ENCODE assay signal across 14 cellular contexts in the genomic region with DNA sequence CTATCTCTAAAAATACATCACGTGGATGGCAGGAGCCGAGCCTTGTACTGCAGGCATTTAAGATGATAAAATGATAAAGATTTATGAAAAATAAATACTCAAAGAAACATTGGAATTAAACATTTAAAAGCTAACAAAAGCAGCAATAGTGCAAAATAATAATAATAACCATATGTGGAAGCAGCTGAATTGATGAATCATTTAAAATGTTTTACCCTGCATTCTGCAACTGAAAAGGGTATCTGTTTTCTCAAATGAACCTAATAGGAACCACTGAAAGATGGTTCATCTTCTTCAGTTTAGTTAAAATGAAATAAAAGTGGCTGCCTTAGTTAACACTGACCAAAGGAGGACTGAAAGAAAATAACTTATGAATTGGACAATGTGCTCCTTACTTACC.
DNase-seq lines count a peak whose midpoint lies in the region; ATAC-seq and TF ChIP-seq lines count a peak whose summit lies in the region.
"Had no signal": no experiment of that assay in that cellular context is flagged by ENCODE, and none has a peak within 500 bp of the region (broad histone marks: within the 10 kb centered on the region; RNA-seq: fewer than 3 reads in every experiment).

No MANE protein-coding gene starts in this region.

- peaks cover 33% of the 10 kb centered on the region for H3K4me1 Mint-ChIP-seq in GM23338
- peaks cover 0 to 2% (median 0%) of the 10 kb centered on the region in 7 donors for H3K4me1 Mint-ChIP-seq in naive thymus-derived CD4-positive, alpha-beta T cell
- no peaks in the 10 kb centered on the region for H3K4me1 Mint-ChIP-seq in activated naive CD4-positive, alpha-beta T cell treated with anti-CD3 and anti-CD28 coated beads for 36 hours (ENCODE audit: low read depth)
- H3K4me1 Mint-ChIP-seq: IgD-negative memory B cell had no signal

- H3K36me3 Mint-ChIP-seq in GM23338 (ENCODE audit: low read depth), result no peaks in the 10 kb centered on the region
- no peaks in the 10 kb centered on the region for H3K36me3 Mint-ChIP-seq in naive thymus-derived CD4-positive, alpha-beta T cell
- H3K36me3 Mint-ChIP-seq in activated naive CD4-positive, alpha-beta T cell treated with anti-CD3 and anti-CD28 coated beads for 36 hours (ENCODE audit: low read depth), result peaks cover 1% of the 10 kb centered on the region
- H3K36me3 Mint-ChIP-seq: IgD-negative memory B cell had no signal

- H3K27me3 Mint-ChIP-seq in GM23338 (ENCODE audit: insufficient read depth, low read depth, poor library complexity), result peaks cover 1% of the 10 kb centered on the region
- no peaks in the 10 kb centered on the region for H3K27me3 Mint-ChIP-seq in naive thymus-derived CD4-positive, alpha-beta T cell
- peaks cover 3% of the 10 kb centered on the region for H3K27me3 Mint-ChIP-seq in activated naive CD4-positive, alpha-beta T cell treated with anti-CD3 and anti-CD28 coated beads for 36 hours (ENCODE audit: low read depth)
- H3K27me3 Mint-ChIP-seq: CD4-positive, alpha-beta T cell had no signal

- no peak for ATAC-seq in GM23338
- no peak for ATAC-seq in naive thymus-derived CD4-positive, alpha-beta T cell
- ATAC-seq: HepG2 had no signal

- H3K27ac ChIP-seq in GM23338 (ENCODE audit: low read depth) (no peak overlapping the region), VCaP (peak overlapping the region; percentile 88), vagina (peak overlapping the region; percentile 28)
- no peak overlapping the region for H3K27ac ChIP-seq in naive thymus-derived CD4-positive, alpha-beta T cell (ENCODE audit: low read depth, low read length)

- TF ChIP-seq CTCF in GM23338 (conservative IDR thresholded peaks at IDR 0.05; ENCODE audit: low read depth in 2 of 2), result no peak
- TF ChIP-seq CTCF in VCaP (conservative IDR thresholded peaks at IDR 0.05), result no peak
- TF ChIP-seq CTCF in vagina (IDR thresholded peaks at IDR 0.05), result no peak

- DNase-seq in GM23338 (ENCODE audit: low spot score), result no peak
- DNase-seq in fibroblast of peridontal ligament (ENCODE audit: extremely low read depth), result peak; percentile 31
- DNase-seq in vagina (ENCODE audit: extremely low spot score in 2 of 2), result no peak
- DNase-seq in naive thymus-derived CD4-positive, alpha-beta T cell, result no peak
- DNase-seq in CD1c-positive myeloid dendritic cell (ENCODE audit: extremely low spot score), result no peak
- no peak for DNase-seq in activated naive CD4-positive, alpha-beta T cell treated with anti-CD3 and anti-CD28 coated beads for 36 hours
- DNase-seq: BE2C; C1 segment of cervical spinal cord; Caco-2; CD4-positive, alpha-beta T cell had no signal

- H3K27me3 ChIP-seq in GM23338 (ENCODE audit: insufficient read depth) (no peaks in the 10 kb centered on the region), vagina (no peaks in the 10 kb centered on the region)
- no peaks in the 10 kb centered on the region for H3K27me3 ChIP-seq in naive thymus-derived CD4-positive, alpha-beta T cell (ENCODE audit: control insufficient read depth in 2 of 2, insufficient read depth in 2 of 2, low read length in 2 of 2)
- H3K27me3 ChIP-seq: BE2C had no signal

- H3K79me2 ChIP-seq in GM23338 (replicated peaks; ENCODE audit: insufficient read depth), result no peaks in the 10 kb centered on the region

- no peaks in the 10 kb centered on the region for H3K9me3 Mint-ChIP-seq in GM23338
- H3K9me3 Mint-ChIP-seq in naive thymus-derived CD4-positive, alpha-beta T cell, result peaks cover 0 to 9% (median under 1%) of the 10 kb centered on the region in 11 donors
- H3K9me3 Mint-ChIP-seq in activated naive CD4-positive, alpha-beta T cell treated with anti-CD3 and anti-CD28 coated beads for 36 hours, result peaks cover 2% of the 10 kb centered on the region

- no peaks in the 10 kb centered on the region for H3K9me3 ChIP-seq in vagina
- no peaks in the 10 kb centered on the region for H3K9me3 ChIP-seq in naive thymus-derived CD4-positive, alpha-beta T cell (ENCODE audit: control insufficient read depth in 2 of 3, low read length in 3 of 3)
- H3K9me3 ChIP-seq: BE2C, Caco-2, HAP-1 had no signal

- H4K20me1 ChIP-seq in GM23338 (replicated peaks; ENCODE audit: insufficient read depth), result no peaks in the 10 kb centered on the region

- H3K9me2 ChIP-seq in GM23338 (ENCODE audit: insufficient read depth), result no peaks in the 10 kb centered on the region

- no peak overlapping the region for H3K27ac Mint-ChIP-seq in GM23338
- no peak overlapping the region for H3K27ac Mint-ChIP-seq in naive thymus-derived CD4-positive, alpha-beta T cell
- H3K27ac Mint-ChIP-seq in activated naive CD4-positive, alpha-beta T cell treated with anti-CD3 and anti-CD28 coated beads for 36 hours, result no peak overlapping the region
- H3K27ac Mint-ChIP-seq: CD4-positive, alpha-beta T cell; IgD-negative memory B cell had no signal

- intact Hi-C loops in vagina (cut with DNase I), result no loop called here
- intact Hi-C loops in naive thymus-derived CD4-positive, alpha-beta T cell (cut with micrococcal nuclease), result no loop called here
- intact Hi-C loops in activated naive CD4-positive, alpha-beta T cell treated with anti-CD3 and anti-CD28 coated beads for 36 hours (cut with micrococcal nuclease), result no loop called here

- H3K4me1 ChIP-seq in GM23338 (ENCODE audit: insufficient read depth) (peaks cover 18% of the 10 kb centered on the region), vagina (no peaks in the 10 kb centered on the region)
- H3K4me1 ChIP-seq in naive thymus-derived CD4-positive, alpha-beta T cell (ENCODE audit: control insufficient read depth in 2 of 2, insufficient read depth in 2 of 2, low read length in 2 of 2), result no peaks in the 10 kb centered on the region
- H3K4me1 ChIP-seq: Caco-2 had no signal

- CTCF ChIA-PET in naive thymus-derived CD4-positive, alpha-beta T cell (lab: Charles Lee), result no interaction called here
- CTCF ChIA-PET in activated naive CD4-positive, alpha-beta T cell treated with anti-CD3 and anti-CD28 coated beads for 36 hours (lab: Charles Lee), result no interaction called here

- H3K4me3 Mint-ChIP-seq in GM23338, result no peak overlapping the region
- no peak overlapping the region for H3K4me3 Mint-ChIP-seq in naive thymus-derived CD4-positive, alpha-beta T cell
- H3K4me3 Mint-ChIP-seq in activated naive CD4-positive, alpha-beta T cell treated with anti-CD3 and anti-CD28 coated beads for 36 hours, result no peak overlapping the region
- H3K4me3 Mint-ChIP-seq: CD4-positive, alpha-beta T cell; IgD-negative memory B cell had no signal

- H3K4me3 ChIP-seq in GM23338, result no peak overlapping the region
- no peak overlapping the region for H3K4me3 ChIP-seq in vagina
- H3K4me3 ChIP-seq in naive thymus-derived CD4-positive, alpha-beta T cell (ENCODE audit: low read length), result no peak overlapping the region
- H3K4me3 ChIP-seq: HAP-1 had no signal

- no peak for TF ChIP-seq POLR2A in vagina (IDR thresholded peaks at IDR 0.05)

- 0 out of 2 replicates have a peak overlapping the region, but pooled peaks have one; percentile 6 for H3K4me2 ChIP-seq in GM23338

- no peaks in the 10 kb centered on the region for H3K36me3 ChIP-seq in GM23338 (ENCODE audit: insufficient read depth)
- no peaks in the 10 kb centered on the region for H3K36me3 ChIP-seq in vagina
- H3K36me3 ChIP-seq in naive thymus-derived CD4-positive, alpha-beta T cell (ENCODE audit: control insufficient read depth in 2 of 3, insufficient read depth in 3 of 3, low read length in 3 of 3), result no peaks in the 10 kb centered on the region
- H3K36me3 ChIP-seq: BE2C, HAP-1 had no signal

- POLR2A ChIA-PET in naive thymus-derived CD4-positive, alpha-beta T cell (lab: Charles Lee), result interaction anchor here (0.7 kb wide), 1 partner anchor 19 kb away, joined by 3 read pairs; no protein-coding TSS in a partner anchor

- no peaks in the 10 kb centered on the region for H3F3A ChIP-seq in GM23338 (replicated peaks; ENCODE audit: low read depth)

- no peak overlapping the region for H2AFZ ChIP-seq in GM23338

TF ChIP-seq in GM23338, 12 proteins besides CTCF, POLR2A, EP300 and RAD21 (continues in another document):
- no peak for TF ChIP-seq ZNF114 (CRISPR knock-in tag; IDR thresholded peaks at IDR 0.05)

Comparison
In these comparisons a context has a peak if more than half of its experiments do, and no peak if none do; other contexts are left out.
1. H3K27ac ChIP-seq: peak in VCaP (single experiment) and vagina (single experiment); none in GM23338 (single experiment) and naive thymus-derived CD4-positive, alpha-beta T cell (single experiment).